ENCODE assay signal across 1 cellular context in genomic region chr19:45691516-45692186, GRCh38.
TF ChIP-seq lines count a peak whose summit lies in the region.

Gene SNRPD2, minus strand, starts transcription at chr19:45691953. Its CDS starts 65 bp downstream, at chr19:45691888.

TF ChIP-seq in K562, 482 proteins besides CTCF, POLR2A, EP300 and RAD21 (continued from another document and continues in another):
- TF ChIP-seq ZNF318 (IDR thresholded peaks at IDR 0.05; ENCODE audit: borderline replicate concordance in 1 of 2, low read depth in 1 of 2) (0 out of 4 replicates have a peak, but pooled peaks of 1 of the 2 experiments have one; percentile 44), SRF (CRISPR knock-in tag; IDR thresholded peaks at IDR 0.05) (no peak), COPS2 (conservative IDR thresholded peaks at IDR 0.05) (no peak), HMG20A (CRISPR knock-in tag; conservative IDR thresholded peaks at IDR 0.05) (no peak), NELFE (IDR thresholded peaks at IDR 0.05; ENCODE audit: insufficient read depth, insufficient read length) (no peak), ZKSCAN1 (IDR thresholded peaks at IDR 0.05; ENCODE audit: low read depth, low read length) (0 out of 2 replicates have a peak, but pooled peaks have one; percentile 9), ETV6 (IDR thresholded peaks at IDR 0.05; ENCODE audit: borderline replicate concordance in 1 of 2, low read depth in 2 of 2, low read length in 1 of 2) (no peak), ETV6 (CRISPR knock-in tag; IDR thresholded peaks at IDR 0.05; ENCODE audit: borderline replicate concordance) (peak; percentile 77; the same call in 1 of the 2 replicates), SIN3B (IDR thresholded peaks at IDR 0.05; ENCODE audit: low read depth) (peak; percentile 82), KAT2B (IDR thresholded peaks at IDR 0.05; ENCODE audit: low read depth, low read length) (no peak), POLR2H (tag; IDR thresholded peaks at IDR 0.05; ENCODE audit: low read depth) (peak; percentile 87), ZBTB49 (CRISPR knock-in tag; IDR thresholded peaks at IDR 0.05; ENCODE audit: borderline replicate concordance) (peak; percentile 54; the same call in 1 of the 2 replicates), KDM2B (CRISPR knock-in tag; IDR thresholded peaks at IDR 0.05) (peak; percentile 21; the same call in 1 of the 2 replicates), SAP30 (IDR thresholded peaks at IDR 0.05; ENCODE audit: borderline replicate concordance, insufficient read depth, low read depth, low read length, poor library complexity, severe bottlenecking) (peak; percentile 98), XRCC5 (IDR thresholded peaks at IDR 0.05; ENCODE audit: low read depth, low read length) (peak; percentile 57; the same call in 1 of the 2 replicates), ETS2 (tag; IDR thresholded peaks at IDR 0.05; ENCODE audit: borderline replicate concordance, poor library complexity, severe bottlenecking) (no peak), PHTF2 (CRISPR knock-in tag; IDR thresholded peaks at IDR 0.05) (0 out of 2 replicates have a peak, but pooled peaks have one; percentile 65), HDAC1 (IDR thresholded peaks at IDR 0.05) (peak in 1 of 2 experiments; percentile 97; a peak in 2 of 4 replicates), CXXC5 (CRISPR knock-in tag; IDR thresholded peaks at IDR 0.05) (peak; percentile 68), ZNF217 (CRISPR knock-in tag; IDR thresholded peaks at IDR 0.05) (0 out of 2 replicates have a peak, but pooled peaks have one; percentile 45), NRF1 (conservative IDR thresholded peaks at IDR 0.05 in 1 of 2, IDR thresholded peaks at IDR 0.05 in 1 of 2) (peak; percentile 93 to 94), TEAD1 (CRISPR knock-in tag; IDR thresholded peaks at IDR 0.05) (peak in 1 of 2 experiments; percentile 72; a peak in 2 of 4 replicates), ZNF41 (CRISPR knock-in tag; conservative IDR thresholded peaks at IDR 0.05) (no peak), MBD2 (IDR thresholded peaks at IDR 0.05; ENCODE audit: borderline replicate concordance, low read depth) (peak; percentile 66; the same call in 1 of the 2 replicates), NONO (IDR thresholded peaks at IDR 0.05; ENCODE audit: low read depth in 2 of 2, low read length in 1 of 2) (no peak), HMG20B (CRISPR knock-in tag; IDR thresholded peaks at IDR 0.05) (no peak), SIN3A (IDR thresholded peaks at IDR 0.05; ENCODE audit: borderline replicate concordance in 2 of 2, control insufficient read depth in 1 of 2, low read depth in 2 of 2, low read length in 2 of 2) (peak in 1 of 2 experiments; percentile 80; a peak in 2 of 4 replicates), PHF8 (IDR thresholded peaks at IDR 0.05; ENCODE audit: borderline replicate concordance, low read length) (peak; percentile 86; the same call in 1 of the 2 replicates), OTX1 (CRISPR knock-in tag; IDR thresholded peaks at IDR 0.05) (peak; percentile 70; the same call in 1 of the 2 replicates), ZNF766 (CRISPR knock-in tag; conservative IDR thresholded peaks at IDR 0.05) (0 out of 2 replicates have a peak, but pooled peaks have one; percentile 33), PYGO2 (tag; IDR thresholded peaks at IDR 0.05) (no peak), ZZZ3 (IDR thresholded peaks at IDR 0.05) (peak; percentile 88), FOXK1 (CRISPR knock-in tag; IDR thresholded peaks at IDR 0.05; ENCODE audit: borderline replicate concordance) (peak; percentile 77; the same call in 1 of the 2 replicates), ZNF639 (CRISPR knock-in tag; conservative IDR thresholded peaks at IDR 0.05 in 1 of 2, IDR thresholded peaks at IDR 0.05 in 1 of 2) (peak in 1 of 2 experiments; percentile 91; a peak in 2 of 4 replicates), ELF4 (CRISPR knock-in tag; IDR thresholded peaks at IDR 0.05) (peak; percentile 55; the same call in 1 of the 2 replicates), TAF9B (IDR thresholded peaks at IDR 0.05; ENCODE audit: partially characterized antibody) (peak; percentile 93), FOXP4 (CRISPR knock-in tag; IDR thresholded peaks at IDR 0.05; ENCODE audit: borderline replicate concordance) (0 out of 2 replicates have a peak, but pooled peaks have one; percentile 78), TFE3 (CRISPR knock-in tag; IDR thresholded peaks at IDR 0.05) (no peak), MAFK (IDR thresholded peaks at IDR 0.05; ENCODE audit: low read length) (no peak)
- TF ChIP-seq, protein P1, sequence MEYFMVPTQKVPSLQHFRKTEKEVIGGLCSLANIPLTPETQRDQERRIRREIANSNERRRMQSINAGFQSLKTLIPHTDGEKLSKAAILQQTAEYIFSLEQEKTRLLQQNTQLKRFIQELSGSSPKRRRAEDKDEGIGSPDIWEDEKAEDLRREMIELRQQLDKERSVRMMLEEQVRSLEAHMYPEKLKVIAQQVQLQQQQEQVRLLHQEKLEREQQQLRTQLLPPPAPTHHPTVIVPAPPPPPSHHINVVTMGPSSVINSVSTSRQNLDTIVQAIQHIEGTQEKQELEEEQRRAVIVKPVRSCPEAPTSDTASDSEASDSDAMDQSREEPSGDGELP (CRISPR knock-in tag; IDR thresholded peaks at IDR 0.05; ENCODE audit: borderline replicate concordance) = peak; percentile 43
- TF ChIP-seq, protein P2, sequence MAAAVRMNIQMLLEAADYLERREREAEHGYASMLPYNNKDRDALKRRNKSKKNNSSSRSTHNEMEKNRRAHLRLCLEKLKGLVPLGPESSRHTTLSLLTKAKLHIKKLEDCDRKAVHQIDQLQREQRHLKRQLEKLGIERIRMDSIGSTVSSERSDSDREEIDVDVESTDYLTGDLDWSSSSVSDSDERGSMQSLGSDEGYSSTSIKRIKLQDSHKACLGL (CRISPR knock-in tag; IDR thresholded peaks at IDR 0.05; ENCODE audit: borderline replicate concordance, poor library complexity, severe bottlenecking) = peak; percentile 57
- TF ChIP-seq, protein P3, sequence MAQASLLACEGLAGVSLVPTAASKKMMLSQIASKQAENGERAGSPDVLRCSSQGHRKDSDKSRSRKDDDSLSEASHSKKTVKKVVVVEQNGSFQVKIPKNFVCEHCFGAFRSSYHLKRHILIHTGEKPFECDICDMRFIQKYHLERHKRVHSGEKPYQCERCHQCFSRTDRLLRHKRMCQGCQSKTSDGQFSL (CRISPR knock-in tag; IDR thresholded peaks at IDR 0.05) = peak; percentile 68; the same call in 1 of the 2 replicates
- TF ChIP-seq, protein P3 (tag; IDR thresholded peaks at IDR 0.05) = peak in 1 of 2 experiments; percentile 51; a peak in 1 of 4 replicates
- TF ChIP-seq, protein P4, sequence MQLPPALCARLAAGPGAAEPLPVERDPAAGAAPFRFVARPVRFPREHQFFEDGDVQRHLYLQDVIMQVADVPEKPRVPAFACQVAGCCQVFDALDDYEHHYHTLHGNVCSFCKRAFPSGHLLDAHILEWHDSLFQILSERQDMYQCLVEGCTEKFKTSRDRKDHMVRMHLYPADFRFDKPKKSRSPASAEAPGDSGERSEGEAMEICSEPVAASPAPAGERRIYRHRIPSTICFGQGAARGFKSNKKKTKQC (CRISPR knock-in tag; IDR thresholded peaks at IDR 0.05) = no peak
